In the genomic region with DNA sequence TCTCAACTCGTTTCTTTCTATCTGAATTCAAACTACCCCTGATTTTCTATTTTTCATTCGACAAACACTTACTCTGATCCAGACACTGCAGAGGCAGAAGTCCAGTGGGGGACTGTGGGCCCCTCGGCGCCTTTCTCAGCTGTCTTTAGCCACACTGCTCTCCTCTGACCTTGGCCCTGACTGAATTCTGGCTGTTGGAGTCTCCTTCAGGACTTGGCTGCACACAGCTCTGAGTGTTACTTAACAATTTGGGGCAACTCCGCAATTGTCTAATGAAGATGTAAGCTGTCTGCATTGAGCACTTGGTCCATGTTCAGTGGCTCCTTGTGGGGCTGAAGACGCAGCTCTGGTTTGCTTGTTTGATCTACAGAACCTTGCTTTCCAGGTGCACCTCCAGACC, we compare ENCODE assay signal across 34 cellular contexts.
"Had no signal": no experiment of that assay in that cellular context is flagged by ENCODE, and none has a peak within 500 bp of the region (broad histone marks: within the 10 kb centered on the region; RNA-seq: fewer than 3 reads in every experiment).

No MANE protein-coding gene starts in this region.

- H3K4me3 ChIP-seq: MG63 had no signal

- H3K27ac ChIP-seq: KMS-11 had no signal

- H3K27me3 ChIP-seq: MG63 had no signal

- DNase-seq: Karpas-422, Kasumi-1, MG63, MM.1S, MV-4-11, NCI-H1048, NCI-H1092, NCI-H1092 treated with DMSO at 0.1 percent for 48 hours, NCI-H1105, NCI-H1105 treated with DMSO at 0.1 percent for 48 hours, NCI-H1417, NCI-H1436, NCI-H1436 treated with DMSO at 0.1 percent for 48 hours, NCI-H146, NCI-H1694, NCI-H1694 treated with DMSO at 0.1 percent for 48 hours, NCI-H187, NCI-H187 treated with DMSO at 0.1 percent for 48 hours, NCI-H1930, NCI-H2029, NCI-H2029 treated with DMSO at 0.1 percent for 48 hours, NCI-H2081, NCI-H2081 treated with DMSO at 0.1 percent for 48 hours, NCI-H2107, NCI-H2171, NCI-H2171 treated with DMSO at 0.1 percent for 48 hours, NCI-H2227 treated with DMSO at 0.1 percent for 48 hours, NCI-H345, NCI-H446, NCI-H446 treated with DMSO at 0.1 percent for 48 hours, NCI-H510A, NCI-H510A treated with DMSO at 0.1 percent for 48 hours, NCI-H524 had no signal

- H3K9ac ChIP-seq: KMS-11 had no signal

- H3K4me2 ChIP-seq: KMS-11 had no signal

- H3K9me3 ChIP-seq: MG63 had no signal

- H3K36me3 ChIP-seq: MG63 had no signal
